Comparison of ENCODE assay signal across 9 cellular contexts in genomic region chr1:112849425-112849966, GRCh38.
DNase-seq lines count a peak whose midpoint lies in the region; ATAC-seq and TF ChIP-seq lines count a peak whose summit lies in the region.
"Had no signal": no experiment of that assay in that cellular context is flagged by ENCODE, and none has a peak within 500 bp of the region (broad histone marks: within the 10 kb centered on the region; RNA-seq: fewer than 3 reads in every experiment).

No MANE protein-coding gene starts in this region.

- H3K4me1 ChIP-seq in liver (ENCODE audit: control insufficient read depth in 4 of 4, insufficient read depth in 4 of 4, low read length in 3 of 4) (peaks cover 4 to 12% (median 8%) of the 10 kb centered on the region in 4 donors), thoracic aorta (ENCODE audit: control insufficient read depth in 1 of 2, low read depth in 2 of 2) (peaks cover 4 to 12% of the 10 kb centered on the region in 2 donors)

- ATAC-seq in thoracic aorta (ENCODE audit: insufficient number of reproducible peaks, low FRiP score, low read depth): no peak
- ATAC-seq in HG02588 (IDR thresholded peaks at IDR 0.05; ENCODE audit: unreplicated experiment): no peak
- no peak for ATAC-seq in HG03139 (IDR thresholded peaks at IDR 0.05; ENCODE audit: unreplicated experiment)

- TF ChIP-seq RAD21 in liver (IDR thresholded peaks at IDR 0.05): no peak

- H3K36me3 ChIP-seq in liver (ENCODE audit: control insufficient read depth in 4 of 4, insufficient read depth in 3 of 4, low read depth in 1 of 4, low read length in 3 of 4): no peaks in the 10 kb centered on the region
- no peaks in the 10 kb centered on the region for H3K36me3 ChIP-seq in thoracic aorta

- H3K9me3 ChIP-seq in liver (ENCODE audit: control insufficient read depth in 4 of 4, low read length in 3 of 4) (no peaks in the 10 kb centered on the region), thoracic aorta (no peaks in the 10 kb centered on the region)

- DNase-seq in Daoy (ENCODE audit: low read depth) (peak; percentile 79), NCI-H524 (lab: John Stamatoyannopoulos, UW) (peak; percentile 50 to 73), thoracic aorta (ENCODE audit: low spot score) (no peak), GM13976 (ENCODE audit: low spot score) (no peak)

- intact Hi-C loops in dendritic cell treated with granulocyte-macrophage colony-stimulating factor and Interleukin-4, amounts not matched to agents 40 ng/mL and 50 ng/mL, for 4 days (cut with micrococcal nuclease): no loop called here

- H3K9ac ChIP-seq in liver (ENCODE audit: low read depth in 1 of 2, low read length in 2 of 2): no peak overlapping the region

- peaks cover 0 to 5% (median 0%) of the 10 kb centered on the region in 4 donors for H3K27me3 ChIP-seq in liver (ENCODE audit: control insufficient read depth in 4 of 4, insufficient read depth in 4 of 4, low read length in 3 of 4)
- H3K27me3 ChIP-seq in thoracic aorta (replicated peaks; ENCODE audit: insufficient read depth): no peaks in the 10 kb centered on the region

- H3K27ac ChIP-seq in liver (ENCODE audit: low read depth in 1 of 2, low read length in 2 of 2) (no peak overlapping the region), thoracic aorta (no peak overlapping the region)

- H3K4me3 Mint-ChIP-seq in dendritic cell treated with granulocyte-macrophage colony-stimulating factor and Interleukin-4, amounts not matched to agents 40 ng/mL and 50 ng/mL, for 4 days: peak overlapping the region; percentile 72
- H3K4me3 Mint-ChIP-seq: natural killer cell treated with Interleukin-12 subunit alpha and Interleukin-12 subunit beta and Interleukin-15 and Interleukin-18, amount 100 ng/mL, for 72 hours had no signal

- no peaks in the 10 kb centered on the region for H3K9me3 Mint-ChIP-seq in dendritic cell treated with granulocyte-macrophage colony-stimulating factor and Interleukin-4, amounts not matched to agents 40 ng/mL and 50 ng/mL, for 4 days
- H3K9me3 Mint-ChIP-seq: natural killer cell treated with Interleukin-12 subunit alpha and Interleukin-12 subunit beta and Interleukin-15 and Interleukin-18, amount 100 ng/mL, for 72 hours had no signal

- H3K4me1 Mint-ChIP-seq in dendritic cell treated with granulocyte-macrophage colony-stimulating factor and Interleukin-4, amounts not matched to agents 40 ng/mL and 50 ng/mL, for 4 days (ENCODE audit: low read depth): peaks cover 22% of the 10 kb centered on the region

- H3K4me3 ChIP-seq in liver (ENCODE audit: low read depth in 1 of 3, low read length in 3 of 3) (peak overlapping the region in 2 of 3 donors; percentile 50 to 53), thoracic aorta (peak overlapping the region; percentile 66)

- peaks cover 54% of the 10 kb centered on the region for H3K27me3 Mint-ChIP-seq in dendritic cell treated with granulocyte-macrophage colony-stimulating factor and Interleukin-4, amounts not matched to agents 40 ng/mL and 50 ng/mL, for 4 days

- in situ Hi-C loops in GM13976 (cut with MboI; ENCODE audit: low sequenced_read_pairs, unreplicated experiment): no loop called here

- WGBS in liver: 3% methylated on average over 53 of the region's 53 CpGs

- peak overlapping the region; percentile 67 for H3K27ac Mint-ChIP-seq in dendritic cell treated with granulocyte-macrophage colony-stimulating factor and Interleukin-4, amounts not matched to agents 40 ng/mL and 50 ng/mL, for 4 days
- H3K27ac Mint-ChIP-seq: natural killer cell treated with Interleukin-12 subunit alpha and Interleukin-12 subunit beta and Interleukin-15 and Interleukin-18, amount 100 ng/mL, for 72 hours had no signal

- H3K36me3 Mint-ChIP-seq in dendritic cell treated with granulocyte-macrophage colony-stimulating factor and Interleukin-4, amounts not matched to agents 40 ng/mL and 50 ng/mL, for 4 days (ENCODE audit: low read depth): no peaks in the 10 kb centered on the region
- H3K36me3 Mint-ChIP-seq: natural killer cell treated with Interleukin-12 subunit alpha and Interleukin-12 subunit beta and Interleukin-15 and Interleukin-18, amount 100 ng/mL, for 72 hours had no signal

- no peak for TF ChIP-seq CTCF in liver (IDR thresholded peaks at IDR 0.05; ENCODE audit: low read depth, low read length, missing input control)
- TF ChIP-seq CTCF in thoracic aorta (IDR thresholded peaks at IDR 0.05): no peak
- TF ChIP-seq CTCF in GM13976 (IDR thresholded peaks at IDR 0.05; ENCODE audit: borderline replicate concordance, control extremely low read depth, extremely low read depth, insufficient read depth, missing control alignments): no peak

TF ChIP-seq in liver, 16 proteins besides CTCF, POLR2A, EP300 and RAD21:
- no peak for TF ChIP-seq YY1 (IDR thresholded peaks at IDR 0.05)
TF ChIP-seq in liver: peak in this region for 0.

Comparison
In these comparisons a context has a peak if more than half of its experiments do, and no peak if none do; other contexts are left out.
1. DNase-seq: peak in Daoy (single experiment) and NCI-H524 (2 of 2); none in thoracic aorta (single experiment) and GM13976 (single experiment).